In genomic region chr17:51260237-51260959, GRCh38 we compare ENCODE assay signal across 8 cellular contexts. TPM values are rescaled to one million over a fixed set of nuclear protein-coding genes. Genes with fewer than 3 reads are reported as not detected.
DNase-seq lines count a peak whose midpoint lies in the region; ATAC-seq lines count a peak whose summit lies in the region.

Gene UTP18, plus strand, starts transcription at chr17:51260546. Its CDS starts 39 bp downstream, at chr17:51260585.

- peak within 1 kb of the TSS; percentile 93 for H3K27ac ChIP-seq in mesendoderm (ENCODE audit: low read depth, low read length)

- H3K18ac ChIP-seq in mesendoderm (ENCODE audit: low read length): peak within 1 kb of the TSS; percentile 89

- in situ Hi-C loops in Caki2 (cut with HindIII; ENCODE audit: low pct_unique_long_range_greater_than_20kb, low sequenced_read_pairs): no loop called here

- H3K4ac ChIP-seq in mesendoderm (ENCODE audit: low read depth, low read length): peak within 1 kb of the TSS; percentile 100

- H3K79me2 ChIP-seq in mesendoderm (ENCODE audit: control insufficient read depth, insufficient read depth, low read length): peaks cover 64% of the 10 kb centered on the region

- no peak within 1 kb of the TSS for H2AK5ac ChIP-seq in mesendoderm (ENCODE audit: low read length)

- H3K9ac ChIP-seq in endocrine pancreas (ENCODE audit: control insufficient read depth, insufficient read depth, low read length) (peak within 1 kb of the TSS; percentile 86), mesendoderm (ENCODE audit: low read length) (peak within 1 kb of the TSS; percentile 94)

- no peaks in the 10 kb centered on the region for H3K9me3 ChIP-seq in endocrine pancreas (ENCODE audit: control insufficient read depth, low read length)

- peak within 1 kb of the TSS; percentile 77 for H4K8ac ChIP-seq in mesendoderm (ENCODE audit: low read depth, low read length)

- H2BK120ac ChIP-seq in mesendoderm (ENCODE audit: low read depth, low read length): no peak within 1 kb of the TSS

- H3K56ac ChIP-seq in mesendoderm (ENCODE audit: low read length): peak within 1 kb of the TSS; percentile 96

- peak within 1 kb of the TSS; percentile 87 for H4K5ac ChIP-seq in mesendoderm (ENCODE audit: low read length)

- H3K4me3 ChIP-seq in endocrine pancreas (ENCODE audit: control insufficient read depth, insufficient read depth, low read length) (peak within 1 kb of the TSS; percentile 92), mesendoderm (ENCODE audit: low read length) (peak within 1 kb of the TSS; percentile 98)

- H3K79me1 ChIP-seq in mesendoderm (ENCODE audit: low read length): peaks cover 17% of the 10 kb centered on the region

- H3K4me1 ChIP-seq in endocrine pancreas (ENCODE audit: control insufficient read depth, insufficient read depth, low read length) (peaks cover 14% of the 10 kb centered on the region), mesendoderm (ENCODE audit: control insufficient read depth, low read depth, low read length) (peaks cover 2% of the 10 kb centered on the region)

- WGBS in mesendoderm (ENCODE audit: extremely low coverage, insufficient coverage, low lambda C conversion rate): no CpG with 5 or more reads among the region's 82 CpGs

- no peak within 1 kb of the TSS for H2BK15ac ChIP-seq in mesendoderm (replicated peaks; ENCODE audit: low read depth)

- H3K27me3 ChIP-seq in endocrine pancreas (ENCODE audit: control insufficient read depth, insufficient read depth, low read length): no peaks in the 10 kb centered on the region
- no peaks in the 10 kb centered on the region for H3K27me3 ChIP-seq in mesendoderm (ENCODE audit: insufficient read depth, low read length, poor library complexity)

- peak; percentile 66 for ATAC-seq in GM21390 (IDR thresholded peaks at IDR 0.05; ENCODE audit: unreplicated experiment)

- peak within 1 kb of the TSS; percentile 3 for H3K23ac ChIP-seq in mesendoderm (ENCODE audit: low read length)

- H2BK5ac ChIP-seq in mesendoderm (ENCODE audit: low read length): peak within 1 kb of the TSS; percentile 94

- DNase-seq in Caki2 (ENCODE audit: low read depth): peak; percentile 98
- DNase-seq in HUDEP-2 (lab: John Stamatoyannopoulos, UW; ENCODE audit: unreplicated experiment in 76 of 76): peak in 75 of 76 experiments; percentile 43 to 98 (median 93)
- peak; percentile 98 for DNase-seq in NOMO-1 treated with dmso at 0.1 percent for 144 hours (lab: John Stamatoyannopoulos, UW; ENCODE audit: unreplicated experiment)
- DNase-seq in activated CD8-positive, alpha-beta memory T cell treated with anti-CD3 and anti-CD28 coated beads for 48 hours (ENCODE audit: low read depth in 2 of 3, low spot score in 2 of 3): peak; percentile 74 to 93 (median 89)
- peak; percentile 99 for DNase-seq in mesendoderm
- DNase-seq in stimulated activated CD8-positive, alpha-beta memory T cell treated with anti-CD3 and anti-CD28 coated beads, Interleukin-12 subunit alpha, Interleukin-12 subunit beta, amount 100 ng/mL, for 4 hours (ENCODE audit: low read depth): peak; percentile 96

- H3K36me3 ChIP-seq in endocrine pancreas (ENCODE audit: control insufficient read depth, insufficient read depth, low read length) (no peaks in the 10 kb centered on the region), mesendoderm (ENCODE audit: control insufficient read depth, insufficient read depth, low read length) (no peaks in the 10 kb centered on the region)

- peak within 1 kb of the TSS; percentile 80 for H3K4me2 ChIP-seq in mesendoderm (ENCODE audit: low read length)

RNA-seq across cellular contexts. Expression of gene UTP18, which starts in this region (rescaled TPM):
- 120 and 128 TPM in 2 replicates for total RNA-seq in Caki2 (2014; rRNA removed; shearing (Covaris generic); ENCODE audit: low replicate concordance)
- 75.1 TPM for polyA plus RNA-seq in mesendoderm (2013, experiment 1 of 2)
- polyA plus RNA-seq in mesendoderm (2013, experiment 2 of 2): 74.6 TPM

Comparison
In these comparisons a context has a peak if more than half of its experiments do, and no peak if none do; other contexts are left out.
1. Peak in every context shown above with its lines: DNase-seq, ATAC-seq, H3K4me3 ChIP-seq and H3K27ac ChIP-seq.